In the genomic region with DNA sequence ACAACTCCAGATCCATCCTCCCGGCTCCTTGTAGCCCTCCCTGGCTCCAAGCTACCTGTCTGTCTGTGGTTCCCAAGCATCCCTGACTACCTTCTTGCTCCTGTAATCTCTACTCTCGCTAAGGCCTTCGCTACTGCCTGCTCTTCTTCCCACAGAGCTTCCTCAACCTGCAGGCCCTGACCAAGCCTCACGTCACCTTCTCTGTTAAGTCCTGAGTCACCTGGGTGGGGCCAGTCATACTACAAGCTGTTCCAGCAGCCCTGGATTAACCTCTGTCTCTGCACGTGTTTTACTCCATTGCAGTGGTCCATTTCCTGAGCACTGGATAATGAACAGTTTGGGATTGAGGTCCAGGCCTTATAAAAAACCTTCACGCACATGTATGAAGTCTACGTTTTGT, we compare ENCODE assay signal across 23 cellular contexts.
"Had no signal": no experiment of that assay in that cellular context is flagged by ENCODE, and none has a peak within 500 bp of the region (broad histone marks: within the 10 kb centered on the region; RNA-seq: fewer than 3 reads in every experiment).

No MANE protein-coding gene starts in this region.

- H3K4me3 ChIP-seq: right atrium auricular region, skin epidermis, stomach, uterus had no signal

- H3K9me3 Mint-ChIP-seq: activated naive CD8-positive, alpha-beta T cell treated with anti-CD3 and anti-CD28 coated beads for 36 hours; effector memory CD8-positive, alpha-beta T cell; natural killer cell treated with Interleukin-12 subunit alpha and Interleukin-12 subunit beta and Interleukin-15 and Interleukin-18, amount 100 ng/mL, for 72 hours had no signal

- H3K36me3 Mint-ChIP-seq: activated naive CD8-positive, alpha-beta T cell treated with anti-CD3 and anti-CD28 coated beads for 36 hours; natural killer cell treated with Interleukin-12 subunit alpha and Interleukin-12 subunit beta and Interleukin-15 and Interleukin-18, amount 100 ng/mL, for 72 hours had no signal

- H3K27me3 Mint-ChIP-seq: activated B cell treated with CpG ODN at 0.5 μM for 24 hours; activated naive CD8-positive, alpha-beta T cell treated with anti-CD3 and anti-CD28 coated beads for 36 hours had no signal

- H3K27ac Mint-ChIP-seq: activated B cell treated with CpG ODN at 0.5 μM for 24 hours; activated naive CD8-positive, alpha-beta T cell treated with anti-CD3 and anti-CD28 coated beads for 36 hours; activated T-cell treated with anti-CD3 and anti-CD28 coated beads, Interleukin-2, amount 50 U/mL, for 72 hours; effector memory CD8-positive, alpha-beta T cell; natural killer cell treated with Interleukin-12 subunit alpha and Interleukin-12 subunit beta and Interleukin-15 and Interleukin-18, amount 100 ng/mL, for 72 hours had no signal

- H3K4me1 ChIP-seq: right atrium auricular region, stomach, uterus had no signal

- H3K9me3 ChIP-seq: right atrium auricular region had no signal

- H3K36me3 ChIP-seq: brain microvascular endothelial cell, right atrium auricular region, stomach, uterus had no signal

- H3K4me1 Mint-ChIP-seq: activated B cell treated with CpG ODN at 0.5 μM for 24 hours; activated naive CD8-positive, alpha-beta T cell treated with anti-CD3 and anti-CD28 coated beads for 36 hours had no signal

- FAIRE-seq: TTC549 had no signal

- H3K4me3 Mint-ChIP-seq: activated B cell treated with CpG ODN at 0.5 μM for 24 hours; activated naive CD8-positive, alpha-beta T cell treated with anti-CD3 and anti-CD28 coated beads for 36 hours; activated T-cell treated with anti-CD3 and anti-CD28 coated beads, Interleukin-2, amount 50 U/mL, for 72 hours; effector memory CD8-positive, alpha-beta T cell; natural killer cell treated with Interleukin-12 subunit alpha and Interleukin-12 subunit beta and Interleukin-15 and Interleukin-18, amount 100 ng/mL, for 72 hours had no signal

- H3K27me3 ChIP-seq: brain microvascular endothelial cell, right atrium auricular region, uterus had no signal

- DNase-seq: activated B cell treated with CpG ODN at 0.5 μM for 24 hours; activated CD4-positive, alpha-beta T cell treated with anti-CD3 and anti-CD28 coated beads for 48 hours; activated CD8-positive, alpha-beta memory T cell treated with anti-CD3 and anti-CD28 coated beads, Interleukin-2, amount 50 U/mL, for 48 hours; activated gamma-delta T cell treated with Interleukin-2 at 50 U/mL for 16 hours; activated naive CD8-positive, alpha-beta T cell treated with anti-CD3 and anti-CD28 coated beads for 36 hours; activated T-cell treated with anti-CD3 and anti-CD28 coated beads, Interleukin-2, amount 50 U/mL, for 72 hours; anterior cingulate cortex; brain microvascular endothelial cell; cerebellar nuclear complex; effector memory CD8-positive, alpha-beta T cell; erythroblast; hippocampal formation; kidney glomerular epithelial cell; left ventricle myocardium superior; mesenchymal stem cell; nucleus accumbens; stomach; T-helper 2 cell; uterus had no signal

- H3K27ac ChIP-seq: brain microvascular endothelial cell, right atrium auricular region, stomach, uterus had no signal
